In the genomic region with DNA sequence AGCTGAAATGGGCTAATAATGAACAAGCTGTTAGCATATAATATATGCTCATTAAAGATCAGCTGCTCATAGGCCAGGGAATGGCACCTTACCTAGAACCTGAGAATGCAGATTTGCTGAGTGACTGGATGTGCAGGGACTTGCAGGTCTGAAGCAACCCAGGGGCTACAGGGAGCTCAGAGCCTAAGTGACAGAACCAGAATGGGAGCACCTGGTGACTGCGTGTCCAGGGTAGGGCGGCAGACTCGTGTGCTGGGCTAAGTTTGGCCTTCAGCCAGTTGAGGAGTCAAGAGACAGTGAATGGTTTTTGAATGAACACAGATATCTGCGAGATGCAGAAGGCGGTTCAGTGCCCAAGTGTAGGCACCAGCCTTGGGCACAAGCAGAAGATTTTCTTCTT, we compare ENCODE assay signal across 16 cellular contexts.
DNase-seq lines count a peak whose midpoint lies in the region; ATAC-seq and TF ChIP-seq lines count a peak whose summit lies in the region.
"Had no signal": no experiment of that assay in that cellular context is flagged by ENCODE, and none has a peak within 500 bp of the region (broad histone marks: within the 10 kb centered on the region; RNA-seq: fewer than 3 reads in every experiment).

No MANE protein-coding gene starts in this region.

- POLR2A ChIA-PET in WTC11 (lab: Charles Lee): no interaction called here
- POLR2A ChIA-PET in CD4-positive, alpha-beta memory T cell (lab: Charles Lee; ENCODE audit: partially characterized antibody): interaction anchor here (0.6 kb wide), 1 partner anchor 230 kb away, joined by 3 read pairs; no protein-coding TSS in a partner anchor
- POLR2A ChIA-PET in activated CD4-positive, alpha-beta memory T cell treated with anti-CD3 and anti-CD28 coated beads for 36 hours (lab: Charles Lee): no interaction called here

- in situ Hi-C loops in G401 (cut with HindIII; ENCODE audit: low sequenced_read_pairs): no loop called here

- CTCF ChIA-PET in WTC11 (lab: Charles Lee): interaction anchor here (1.4 kb wide), 1 partner anchor 34 kb away, joined by 6 read pairs; no protein-coding TSS in a partner anchor
- CTCF ChIA-PET in CD4-positive, alpha-beta memory T cell (lab: Charles Lee; ENCODE audit: partially characterized antibody): interaction anchor here (0.7 to 0.9 kb wide), 2 partner anchors 71 to 328 kb away, joined by 3 read pairs; no protein-coding TSS in a partner anchor
- CTCF ChIA-PET in activated CD4-positive, alpha-beta memory T cell treated with anti-CD3 and anti-CD28 coated beads for 36 hours (lab: Charles Lee): no interaction called here

- H3K27ac ChIP-seq in neural progenitor cell: no peak overlapping the region
- H3K27ac ChIP-seq in CD4-positive, alpha-beta memory T cell (ENCODE audit: low read depth, low read length): no peak overlapping the region
- H3K27ac ChIP-seq: BLaER1 treated with 17β-estradiol and CSF1 and Interleukin-3, amounts not matched to agents 10 nM and 100 nM had no signal

- no peak for TF ChIP-seq CTCF in WTC11 (IDR thresholded peaks at IDR 0.05)
- no peak for TF ChIP-seq CTCF in neural progenitor cell (IDR thresholded peaks at IDR 0.05)

- H3K36me3 Mint-ChIP-seq in WTC11: 0 out of 2 replicates have a peak, but pooled peaks cover 3% of the 10 kb centered on the region
- peaks cover 0 to 8% (median 6%) of the 10 kb centered on the region in 3 donors for H3K36me3 Mint-ChIP-seq in immature natural killer cell
- H3K36me3 Mint-ChIP-seq in neural progenitor cell: peaks cover 12% of the 10 kb centered on the region
- peaks cover 16% of the 10 kb centered on the region in 2 donors for H3K36me3 Mint-ChIP-seq in CD4-positive, alpha-beta memory T cell
- no peaks in the 10 kb centered on the region for H3K36me3 Mint-ChIP-seq in activated CD4-positive, alpha-beta memory T cell treated with anti-CD3 and anti-CD28 coated beads for 36 hours

- peaks cover 6% of the 10 kb centered on the region for H3K79me2 ChIP-seq in neural progenitor cell (ENCODE audit: low read depth)

- H3K4me3 Mint-ChIP-seq in WTC11: no peak overlapping the region
- peak overlapping the region in 4 of 5 donors; percentile 2 to 43 (median 16) for H3K4me3 Mint-ChIP-seq in immature natural killer cell
- no peak overlapping the region for H3K4me3 Mint-ChIP-seq in neural progenitor cell
- H3K4me3 Mint-ChIP-seq in CD4-positive, alpha-beta memory T cell: no peak overlapping the region
- H3K4me3 Mint-ChIP-seq in activated CD4-positive, alpha-beta memory T cell treated with anti-CD3 and anti-CD28 coated beads for 36 hours: no peak overlapping the region
- H3K4me3 Mint-ChIP-seq: CD4-positive, CD25-positive, alpha-beta regulatory T cell; HFFc6 had no signal

- ATAC-seq in WTC11: no peak
- ATAC-seq: HepG2 had no signal

- no peaks in the 10 kb centered on the region for H3K9me3 ChIP-seq in neural progenitor cell (ENCODE audit: low read depth)
- no peaks in the 10 kb centered on the region for H3K9me3 ChIP-seq in CD4-positive, alpha-beta memory T cell (ENCODE audit: control insufficient read depth in 1 of 2, low read length in 2 of 2)
- H3K9me3 ChIP-seq: BLaER1 treated with 17β-estradiol and CSF1 and Interleukin-3, amounts not matched to agents 10 nM and 100 nM had no signal

- DNase-seq in G401 (ENCODE audit: low spot score) (peak; percentile 55), WTC11 (ENCODE audit: low spot score) (no peak), immature natural killer cell (no peak), neural progenitor cell (ENCODE audit: low spot score) (no peak), NCI-H1694 treated with DMSO at 0.1 percent for 48 hours (lab: John Stamatoyannopoulos, UW) (no peak)
- no peak for DNase-seq in stimulated activated CD4-positive, alpha-beta T cell treated with anti-CD3 and anti-CD28 coated beads, Interleukin-15, amount 100 ng/mL, for 24 hours
- no peak for DNase-seq in CD4-positive, alpha-beta memory T cell
- DNase-seq in activated CD4-positive, alpha-beta memory T cell treated with anti-CD3 and anti-CD28 coated beads for 36 hours: no peak
- DNase-seq: ACHN; Calu3; CD4-positive, CD25-positive, alpha-beta regulatory T cell; DMS 273 treated with DMSO at 0.1 percent for 48 hours; HCEC 1CT; HFFc6 had no signal

- no peak overlapping the region for H2AFZ ChIP-seq in neural progenitor cell (replicated peaks)

- H3K9me3 Mint-ChIP-seq in WTC11: no peaks in the 10 kb centered on the region
- no peaks in the 10 kb centered on the region for H3K9me3 Mint-ChIP-seq in immature natural killer cell
- H3K9me3 Mint-ChIP-seq in neural progenitor cell: no peaks in the 10 kb centered on the region
- H3K9me3 Mint-ChIP-seq in CD4-positive, alpha-beta memory T cell: no peaks in the 10 kb centered on the region
- no peaks in the 10 kb centered on the region for H3K9me3 Mint-ChIP-seq in activated CD4-positive, alpha-beta memory T cell treated with anti-CD3 and anti-CD28 coated beads for 36 hours
- H3K9me3 Mint-ChIP-seq: CD4-positive, CD25-positive, alpha-beta regulatory T cell; HFFc6 had no signal

- peaks cover 10% of the 10 kb centered on the region for H3K4me1 ChIP-seq in neural progenitor cell
- H3K4me1 ChIP-seq in CD4-positive, alpha-beta memory T cell (ENCODE audit: insufficient read depth, low read length): no peaks in the 10 kb centered on the region

- H4K20me1 ChIP-seq in neural progenitor cell (ENCODE audit: low read depth): peaks cover 8% of the 10 kb centered on the region

- peak overlapping the region; percentile 58; the same call in 1 of the 2 replicates for H3K27ac Mint-ChIP-seq in WTC11
- H3K27ac Mint-ChIP-seq in immature natural killer cell: peak overlapping the region; percentile 31 to 84 (median 71)
- H3K27ac Mint-ChIP-seq in neural progenitor cell: peak overlapping the region; percentile 54
- peak overlapping the region in 2 of 7 donors; percentile 36 to 51 for H3K27ac Mint-ChIP-seq in CD4-positive, alpha-beta memory T cell
- no peak overlapping the region for H3K27ac Mint-ChIP-seq in activated CD4-positive, alpha-beta memory T cell treated with anti-CD3 and anti-CD28 coated beads for 36 hours
- H3K27ac Mint-ChIP-seq: HFFc6 had no signal

- no peak overlapping the region for H3K9ac ChIP-seq in neural progenitor cell
- H3K9ac ChIP-seq: BLaER1 treated with 17β-estradiol and CSF1 and Interleukin-3, amounts not matched to agents 10 nM and 100 nM had no signal

- H3K4me2 ChIP-seq in neural progenitor cell: no peak overlapping the region
- H3K4me2 ChIP-seq: BLaER1 treated with 17β-estradiol and CSF1 and Interleukin-3, amounts not matched to agents 10 nM and 100 nM had no signal

- intact Hi-C loops in CD4-positive, alpha-beta memory T cell (cut with micrococcal nuclease): no loop called here
- intact Hi-C loops in activated CD4-positive, alpha-beta memory T cell treated with anti-CD3 and anti-CD28 coated beads for 36 hours (cut with micrococcal nuclease): no loop called here

- H3K4me1 Mint-ChIP-seq in WTC11 (peaks cover 19% of the 10 kb centered on the region), immature natural killer cell (peaks cover 44 to 59% of the 10 kb centered on the region in 2 donors), neural progenitor cell (peaks cover 6% of the 10 kb centered on the region)
- H3K4me1 Mint-ChIP-seq in CD4-positive, alpha-beta memory T cell: peaks cover 12 to 21% (median 14%) of the 10 kb centered on the region in 4 donors
- peaks cover 2% of the 10 kb centered on the region for H3K4me1 Mint-ChIP-seq in activated CD4-positive, alpha-beta memory T cell treated with anti-CD3 and anti-CD28 coated beads for 36 hours (ENCODE audit: low read depth)

- H3K4me3 ChIP-seq in neural progenitor cell: no peak overlapping the region
- H3K4me3 ChIP-seq in CD4-positive, alpha-beta memory T cell (ENCODE audit: low read length in 2 of 2): no peak overlapping the region
- H3K4me3 ChIP-seq: BLaER1 treated with 17β-estradiol and CSF1 and Interleukin-3, amounts not matched to agents 10 nM and 100 nM had no signal

- H3F3A ChIP-seq in neural progenitor cell (ENCODE audit: low read depth): no peaks in the 10 kb centered on the region

- H3K27me3 Mint-ChIP-seq in WTC11 (ENCODE audit: low read depth) (no peaks in the 10 kb centered on the region), immature natural killer cell (ENCODE audit: low read depth in 3 of 3) (peaks cover 0 to 4% (median 1%) of the 10 kb centered on the region in 3 donors), neural progenitor cell (ENCODE audit: insufficient read depth, low read depth) (peaks cover 2% of the 10 kb centered on the region)
- H3K27me3 Mint-ChIP-seq in CD4-positive, alpha-beta memory T cell: no peaks in the 10 kb centered on the region
- H3K27me3 Mint-ChIP-seq in activated CD4-positive, alpha-beta memory T cell treated with anti-CD3 and anti-CD28 coated beads for 36 hours: no peaks in the 10 kb centered on the region
- H3K27me3 Mint-ChIP-seq: CD4-positive, CD25-positive, alpha-beta regulatory T cell had no signal

- no peaks in the 10 kb centered on the region for H3K36me3 ChIP-seq in neural progenitor cell
- no peaks in the 10 kb centered on the region for H3K36me3 ChIP-seq in CD4-positive, alpha-beta memory T cell (ENCODE audit: insufficient read depth, low read length)

- H3K27me3 ChIP-seq in neural progenitor cell: no peaks in the 10 kb centered on the region
- H3K27me3 ChIP-seq in CD4-positive, alpha-beta memory T cell (ENCODE audit: insufficient read depth, low read length): no peaks in the 10 kb centered on the region
- H3K27me3 ChIP-seq: BLaER1 treated with 17β-estradiol and CSF1 and Interleukin-3, amounts not matched to agents 10 nM and 100 nM had no signal

TF ChIP-seq in WTC11, 78 proteins besides CTCF, POLR2A, EP300 and RAD21 (continues in another document):
- TF ChIP-seq, protein P1, sequence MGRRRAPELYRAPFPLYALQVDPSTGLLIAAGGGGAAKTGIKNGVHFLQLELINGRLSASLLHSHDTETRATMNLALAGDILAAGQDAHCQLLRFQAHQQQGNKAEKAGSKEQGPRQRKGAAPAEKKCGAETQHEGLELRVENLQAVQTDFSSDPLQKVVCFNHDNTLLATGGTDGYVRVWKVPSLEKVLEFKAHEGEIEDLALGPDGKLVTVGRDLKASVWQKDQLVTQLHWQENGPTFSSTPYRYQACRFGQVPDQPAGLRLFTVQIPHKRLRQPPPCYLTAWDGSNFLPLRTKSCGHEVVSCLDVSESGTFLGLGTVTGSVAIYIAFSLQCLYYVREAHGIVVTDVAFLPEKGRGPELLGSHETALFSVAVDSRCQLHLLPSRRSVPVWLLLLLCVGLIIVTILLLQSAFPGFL (CRISPR knock-in tag; IDR thresholded peaks at IDR 0.05; ENCODE audit: borderline replicate concordance): no peak
- TF ChIP-seq ZNF219 (CRISPR knock-in tag; IDR thresholded peaks at IDR 0.05; ENCODE audit: borderline replicate concordance) (no peak), GTF2I (CRISPR knock-in tag; conservative IDR thresholded peaks at IDR 0.05) (no peak)
- TF ChIP-seq, protein P2, sequence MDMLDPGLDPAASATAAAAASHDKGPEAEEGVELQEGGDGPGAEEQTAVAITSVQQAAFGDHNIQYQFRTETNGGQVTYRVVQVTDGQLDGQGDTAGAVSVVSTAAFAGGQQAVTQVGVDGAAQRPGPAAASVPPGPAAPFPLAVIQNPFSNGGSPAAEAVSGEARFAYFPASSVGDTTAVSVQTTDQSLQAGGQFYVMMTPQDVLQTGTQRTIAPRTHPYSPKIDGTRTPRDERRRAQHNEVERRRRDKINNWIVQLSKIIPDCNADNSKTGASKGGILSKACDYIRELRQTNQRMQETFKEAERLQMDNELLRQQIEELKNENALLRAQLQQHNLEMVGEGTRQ (CRISPR knock-in tag; IDR thresholded peaks at IDR 0.05): no peak

Comparison
In these comparisons a context has a peak if more than half of its experiments do, and no peak if none do; other contexts are left out.
1. H3K4me3 Mint-ChIP-seq: peak in immature natural killer cell (4 of 5); none in WTC11 (single experiment), neural progenitor cell (single experiment), CD4-positive, alpha-beta memory T cell (0 of 8) and activated CD4-positive, alpha-beta memory T cell treated with anti-CD3 and anti-CD28 coated beads for 36 hours (single experiment).